8 cellular contexts compared by ENCODE assay signal in the genomic region with DNA sequence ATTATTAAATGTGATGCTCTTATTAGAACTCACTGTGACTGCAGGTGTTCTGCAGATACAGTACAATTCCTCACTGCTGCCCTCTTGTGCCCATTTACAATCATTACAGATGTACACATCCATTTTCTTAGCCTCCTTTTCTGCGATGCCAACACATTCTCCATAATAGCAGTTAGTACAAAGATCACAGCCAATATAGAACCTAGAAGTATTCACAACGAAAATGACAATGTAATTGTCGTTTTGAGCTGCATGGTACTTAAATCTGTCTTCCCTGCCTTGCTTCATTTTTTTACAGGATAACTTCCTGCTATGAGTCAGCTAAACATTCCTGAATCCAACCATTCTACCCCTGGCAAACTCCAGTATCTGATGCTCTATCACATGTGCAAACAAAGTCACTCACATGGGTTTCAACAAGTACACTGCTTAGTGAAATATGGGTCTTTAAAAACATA. TPM values are rescaled to one million over a fixed set of nuclear protein-coding genes. Genes with fewer than 3 reads are reported as not detected.
A peak's percentile ranks its signal among the peaks of the same experiment; 100 is the strongest.
DNase-seq lines count a peak whose midpoint lies in the region; ATAC-seq and TF ChIP-seq lines count a peak whose summit lies in the region.
"Not testable (repeated sequence)": the region's sequence is repeated elsewhere in the genome, so short reads cannot be mapped to it uniquely, and the experiment has no call there.

No MANE protein-coding gene starts in this region.

- not testable (repeated sequence) for TF ChIP-seq POLR2A in spleen (IDR thresholded peaks at IDR 0.05)

- H3K36me3 Mint-ChIP-seq in endodermal cell (ENCODE audit: low read depth): not testable (repeated sequence)

- H3K4me3 Mint-ChIP-seq in endodermal cell: not testable (repeated sequence)

- H3K9me3 ChIP-seq in RWPE2 (ENCODE audit: severe bottlenecking); endodermal cell (ENCODE audit: control insufficient read depth, low read length); left lung; spleen: not testable (repeated sequence)

- not testable (repeated sequence) for H3K4me3 ChIP-seq in AG09309 (ENCODE audit: control insufficient read depth, low read depth, low read length); RWPE2 (ENCODE audit: severe bottlenecking); endodermal cell (ENCODE audit: low read length); left lung; spleen

- not testable (repeated sequence) for H3K9ac ChIP-seq in endodermal cell (ENCODE audit: extremely low read depth, low read length, poor library complexity, severe bottlenecking)

- not testable (repeated sequence) for H3K27me3 Mint-ChIP-seq in endodermal cell (ENCODE audit: insufficient read depth)

- ATAC-seq in RWPE2 (ENCODE audit: low read depth) (peak; percentile 67), left lung (peak; percentile 94)

- H3K36me3 ChIP-seq in RWPE2 (ENCODE audit: low read depth); endodermal cell (ENCODE audit: control insufficient read depth, insufficient read depth, low read length); left lung; spleen: not testable (repeated sequence)

- intact Hi-C loops in left lung (cut with DNase I): not testable (repeated sequence)
- intact Hi-C loops in spleen (cut with DNase I; ENCODE audit: low total_unique reads): loop anchor here (10.0 kb wide), 1 partner anchor 282 kb away; no protein-coding TSS in a partner anchor

- TF ChIP-seq CTCF in AG09309 (IDR thresholded peaks at IDR 0.05; ENCODE audit: control insufficient read depth, insufficient read depth, low read depth, low read length, missing control alignments): peak; percentile 77
- TF ChIP-seq CTCF in GM13977 (IDR thresholded peaks at IDR 0.05; ENCODE audit: extremely low read depth, insufficient read depth, missing control alignments): peak; percentile 72
- peak; percentile 95 for TF ChIP-seq CTCF in RWPE2 (IDR thresholded peaks at IDR 0.05; ENCODE audit: poor library complexity, severe bottlenecking)
- TF ChIP-seq CTCF in endodermal cell (conservative IDR thresholded peaks at IDR 0.05): peak; percentile 92
- peak; percentile 77 to 86 for TF ChIP-seq CTCF in left lung (IDR thresholded peaks at IDR 0.05)
- peak; percentile 71 to 86 (median 77) for TF ChIP-seq CTCF in spleen (IDR thresholded peaks at IDR 0.05 in 8 of 11, conservative IDR thresholded peaks at IDR 0.05 in 3 of 11)

- not testable (repeated sequence) for H3K4me1 Mint-ChIP-seq in endodermal cell

- H3K27ac ChIP-seq in RWPE2 (ENCODE audit: poor library complexity, severe bottlenecking); endodermal cell (ENCODE audit: low read depth, low read length); spleen: not testable (repeated sequence)
- peak overlapping the region in 1 of 2 donors; percentile 18 for H3K27ac ChIP-seq in left lung

- in situ Hi-C loops in GM13977 (cut with MboI; ENCODE audit: low pct_unique_long_range_greater_than_20kb, low sequenced_read_pairs, unreplicated experiment): not testable (repeated sequence)

- H3K9me3 Mint-ChIP-seq in endodermal cell: not testable (repeated sequence)

- H3K4me1 ChIP-seq in RWPE2 (ENCODE audit: insufficient read depth, poor library complexity, severe bottlenecking); endodermal cell (ENCODE audit: control insufficient read depth, insufficient read depth, low read length): not testable (repeated sequence)
- H3K4me1 ChIP-seq in left lung (peaks cover 0 to 12% of the 10 kb centered on the region in 2 donors), spleen (peaks cover 11 to 26% (median 14%) of the 10 kb centered on the region in 6 donors)

- DNase-seq in AG09309 (ENCODE audit: low read depth) (peak; percentile 35), GM13977 (ENCODE audit: low spot score) (peak; percentile 43), NCI-H146 treated with DMSO at 0.1 percent for 48 hours (lab: John Stamatoyannopoulos, UW; ENCODE audit: unreplicated experiment) (peak; percentile 52), endodermal cell (peak; percentile 82)
- DNase-seq in RWPE2 (ENCODE audit: low spot score); left lung; spleen: not testable (repeated sequence)
- peak; percentile 45 for DNase-seq in activated CD8-positive, alpha-beta memory T cell treated with anti-CD3 and anti-CD28 coated beads, Interleukin-2, amount 50 U/mL, for 4 hours

- WGBS in endodermal cell (ENCODE audit: insufficient coverage in 1 of 2, insufficient read length in 1 of 2), 2 experiments: 0 to 11% methylated on average over 3 of the region's 3 CpGs
- WGBS in spleen, 5 donors: 0 to 2% (median 1%) methylated on average over 3 of the region's 3 CpGs

- H3K27me3 ChIP-seq in RWPE2 (ENCODE audit: insufficient read depth, poor library complexity, severe bottlenecking); endodermal cell (ENCODE audit: control insufficient read depth, insufficient read depth, low read length, poor library complexity, severe bottlenecking); left lung; spleen (replicated peaks in 1 of 7): not testable (repeated sequence)

- peak overlapping the region; percentile 3 for H3K27ac Mint-ChIP-seq in endodermal cell

RNA-seq across cellular contexts. Expression of a gene that starts 8.1 kb away (rescaled TPM):
- total RNA-seq in endodermal cell (1 to 10 TPM; 4.9 to 5.6 TPM), left lung (1 to 10 TPM; 1.7 to 3.2 TPM), spleen (10 to 100 TPM in 1 of 7 donors, 1 to 10 TPM in 6; 3.7 to 12.6 (median 5.6) TPM)
- 2.7 TPM for polyA plus RNA-seq in endodermal cell (2013, experiment 1 of 2)
- 2.7 TPM for polyA plus RNA-seq in endodermal cell (2013, experiment 2 of 2)
- polyA plus RNA-seq in spleen: 1 to 10 TPM in 1 of 3 donors, under 1 TPM in 2; 0.74 to 1.3 (median 0.99) TPM
